In genomic region chr5:30581198-30581925, GRCh38 we compare ENCODE assay signal across 1 cellular context.
TF ChIP-seq lines count a peak whose summit lies in the region.

No MANE protein-coding gene starts in this region.

TF ChIP-seq in HepG2, 621 proteins besides CTCF, POLR2A, EP300 and RAD21 (continued from another document):
- peak; percentile 78; the same call in 1 of the 2 replicates for TF ChIP-seq ZNF564 (CRISPR knock-in tag; IDR thresholded peaks at IDR 0.05)
- peak; percentile 24; the same call in 1 of the 2 replicates for TF ChIP-seq TCF7 (IDR thresholded peaks at IDR 0.05; ENCODE audit: low read depth)
- TF ChIP-seq HMG20A (CRISPR knock-in tag; IDR thresholded peaks at IDR 0.05; ENCODE audit: borderline replicate concordance): peak; percentile 31; the same call in 1 of the 2 replicates
- TF ChIP-seq NCOA1 (CRISPR knock-in tag; IDR thresholded peaks at IDR 0.05): no peak
